In genomic region chr2:239881031-239881471, GRCh38 we compare ENCODE assay signal across 19 cellular contexts.
DNase-seq lines count a peak whose midpoint lies in the region; ATAC-seq and TF ChIP-seq lines count a peak whose summit lies in the region.
"Had no signal": no experiment of that assay in that cellular context is flagged by ENCODE, and none has a peak within 500 bp of the region (broad histone marks: within the 10 kb centered on the region; RNA-seq: fewer than 3 reads in every experiment).

No MANE protein-coding gene starts in this region.

- peak; percentile 37 for DNase-seq in activated CD8-positive, alpha-beta memory T cell treated with anti-CD3 and anti-CD28 coated beads, Interleukin-2, amount 50 U/mL, for 48 hours
- no peak for DNase-seq in stimulated activated effector memory CD8-positive, alpha-beta T cell treated with anti-CD3 and anti-CD28 coated beads, Interleukin-12 subunit alpha, Interleukin-12 subunit beta, amount 100 ng/mL, for 72 hours (ENCODE audit: low spot score in 2 of 2)
- DNase-seq in retina (no peak), EL (no peak)
- DNase-seq: activated naive CD4-positive, alpha-beta T cell treated with Interleukin-2 at 50 U/mL for 16 hours; activated T-cell treated with anti-CD3 and anti-CD28 coated beads, Interleukin-2, amount 50 U/mL, for 1 hour; CD4-positive, alpha-beta memory T cell; DMS 273 treated with DMSO at 0.1 percent for 48 hours; HCEC 1CT; immature natural killer cell; KG1; NCI-H1436 treated with DMSO at 0.1 percent for 48 hours; NCI-H510A; nucleus accumbens; T-helper 2 cell had no signal

- no peak overlapping the region for H3K4me3 Mint-ChIP-seq in stimulated activated effector memory CD8-positive, alpha-beta T cell treated with anti-CD3 and anti-CD28 coated beads, Interleukin-12 subunit alpha, Interleukin-12 subunit beta, amount 100 ng/mL, for 72 hours
- H3K4me3 Mint-ChIP-seq: CD4-positive, alpha-beta memory T cell; dendritic cell treated with granulocyte-macrophage colony-stimulating factor and Interleukin-4, amounts not matched to agents 40 ng/mL and 50 ng/mL, for 4 days; immature natural killer cell had no signal

- no peaks in the 10 kb centered on the region for H3K36me3 Mint-ChIP-seq in stimulated activated effector memory CD8-positive, alpha-beta T cell treated with anti-CD3 and anti-CD28 coated beads, Interleukin-12 subunit alpha, Interleukin-12 subunit beta, amount 100 ng/mL, for 72 hours

- H3K4me1 Mint-ChIP-seq in stimulated activated effector memory CD8-positive, alpha-beta T cell treated with anti-CD3 and anti-CD28 coated beads, Interleukin-12 subunit alpha, Interleukin-12 subunit beta, amount 100 ng/mL, for 72 hours = no peaks in the 10 kb centered on the region

- no peaks in the 10 kb centered on the region for H3K27me3 ChIP-seq in layer of hippocampus (ENCODE audit: control insufficient read depth, insufficient read depth, low read length)

- ATAC-seq in stimulated activated effector memory CD8-positive, alpha-beta T cell treated with anti-CD3 and anti-CD28 coated beads, Interleukin-12 subunit alpha, Interleukin-12 subunit beta, amount 100 ng/mL, for 72 hours = no peak
- ATAC-seq in HG02759 (IDR thresholded peaks at IDR 0.05; ENCODE audit: unreplicated experiment) = no peak

- H3K27ac ChIP-seq in C4-2B (peak overlapping the region; percentile 34), layer of hippocampus (ENCODE audit: low read depth, low read length) (peak overlapping the region; percentile 33)

- peak overlapping the region; percentile 34 for H3K27ac Mint-ChIP-seq in stimulated activated effector memory CD8-positive, alpha-beta T cell treated with anti-CD3 and anti-CD28 coated beads, Interleukin-12 subunit alpha, Interleukin-12 subunit beta, amount 100 ng/mL, for 72 hours
- H3K27ac Mint-ChIP-seq: dendritic cell treated with granulocyte-macrophage colony-stimulating factor and Interleukin-4, amounts not matched to agents 40 ng/mL and 50 ng/mL, for 4 days; immature natural killer cell had no signal

- no peak for TF ChIP-seq CTCF in C4-2B (conservative IDR thresholded peaks at IDR 0.05)

- peaks cover 15% of the 10 kb centered on the region for H3K9me3 Mint-ChIP-seq in stimulated activated effector memory CD8-positive, alpha-beta T cell treated with anti-CD3 and anti-CD28 coated beads, Interleukin-12 subunit alpha, Interleukin-12 subunit beta, amount 100 ng/mL, for 72 hours
